Comparison of ENCODE assay signal across 15 cellular contexts in the genomic region with DNA sequence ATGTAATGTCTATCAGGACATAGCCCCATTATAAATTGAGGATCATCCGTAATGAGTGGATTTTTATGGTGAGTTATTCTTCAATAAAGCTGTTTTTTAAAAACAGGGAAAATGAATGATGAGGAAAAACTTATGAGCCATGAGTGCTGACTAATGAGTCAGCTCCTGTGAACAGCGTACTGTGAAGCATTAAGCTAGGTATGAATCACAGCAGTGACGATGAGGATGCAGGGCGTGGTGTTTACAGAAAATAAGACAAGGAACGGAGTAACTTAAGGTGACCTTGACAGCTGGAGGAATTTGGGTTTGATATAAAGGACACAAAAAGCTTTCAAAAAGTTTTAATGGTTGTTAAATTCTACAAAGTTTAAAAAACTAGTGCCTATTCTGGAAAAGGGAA.
DNase-seq lines count a peak whose midpoint lies in the region; ATAC-seq, FAIRE-seq and TF ChIP-seq lines count a peak whose summit lies in the region.
"Had no signal": no experiment of that assay in that cellular context is flagged by ENCODE, and none has a peak within 500 bp of the region (broad histone marks: within the 10 kb centered on the region; RNA-seq: fewer than 3 reads in every experiment).

No MANE protein-coding gene starts in this region.

- no peak for TF ChIP-seq EP300 in K562 (IDR thresholded peaks at IDR 0.05; ENCODE audit: low read length)

- H3K4me3 ChIP-seq in AG04450 (ENCODE audit: low read depth, low read length) = no peak overlapping the region
- H3K4me3 ChIP-seq in K562 = no peak overlapping the region
- H3K4me3 ChIP-seq in keratinocyte (ENCODE audit: control insufficient read depth in 2 of 3, extremely low read depth in 1 of 3, insufficient read depth in 2 of 3, low read depth in 1 of 3, low read length in 3 of 3) = no peak overlapping the region

- H3K27ac ChIP-seq in AG04450 (ENCODE audit: low read depth, low read length) (no peak overlapping the region), K562 (ENCODE audit: extremely low read depth, low read depth, low read length) (no peak overlapping the region), keratinocyte (ENCODE audit: control insufficient read depth, insufficient read depth, low read length) (peak overlapping the region; percentile 71)
- H3K27ac ChIP-seq: C4-2B had no signal

- no peaks in the 10 kb centered on the region for H3K9me1 ChIP-seq in K562 (ENCODE audit: control insufficient read depth, insufficient read depth, low read length)
- H3K9me1 ChIP-seq in keratinocyte (ENCODE audit: control insufficient read depth, extremely low read depth, insufficient read depth, low read length) = no peaks in the 10 kb centered on the region

- H2AFZ ChIP-seq in K562 (ENCODE audit: low read depth, low read length) (no peak overlapping the region), keratinocyte (ENCODE audit: control insufficient read depth, low read length) (no peak overlapping the region)

- H3K9ac ChIP-seq in K562 (ENCODE audit: insufficient read depth in 1 of 2, low read depth in 2 of 2, low read length in 2 of 2) (no peak overlapping the region), keratinocyte (ENCODE audit: control insufficient read depth, extremely low read depth, insufficient read depth, low read length) (no peak overlapping the region)

- in situ Hi-C loops in K562 (cut with MboI) = no loop called here

- ATAC-seq in K562 = no peak
- ATAC-seq in HG02610 (IDR thresholded peaks at IDR 0.05; ENCODE audit: unreplicated experiment) = no peak
- ATAC-seq in HG02852 (IDR thresholded peaks at IDR 0.05; ENCODE audit: unreplicated experiment) = no peak
- ATAC-seq: activated CD8-positive, alpha-beta memory T cell treated with anti-CD3 and anti-CD28 coated beads, Interleukin-2, amount 10 ng/mL, durations not matched to agents 7 days and 5 days; sciatic nerve had no signal

- no TSS peak for BruUV-seq in K562 (replicated peaks; lab: Mats Ljungman, UMichigan)

- no peaks in the 10 kb centered on the region for H3K9me3 Mint-ChIP-seq in activated naive CD4-positive, alpha-beta T cell treated with anti-CD3 and anti-CD28 coated beads for 36 hours
- H3K9me3 Mint-ChIP-seq: T-helper 1 cell treated with Interleukin-12 subunit alpha and Interleukin-12 subunit beta and Interleukin-4 antibody, amounts not matched to agents 30 μg/mL and 1 μg/mL, for 36 hours had no signal

- POLR2A ChIA-PET in AG04450 (lab: Yijun Ruan, JAX) (no interaction called here), K562 (lab: Yijun Ruan, JAX) (interaction anchor here (2.1 kb wide), 1 partner anchor 12 kb away, joined by 4 read pairs; no protein-coding TSS in a partner anchor)

- H4K20me1 ChIP-seq in K562 (replicated peaks; ENCODE audit: control insufficient read depth, insufficient read depth, low read length) (no peaks in the 10 kb centered on the region; the same call in 1 of the 2 replicates), keratinocyte (ENCODE audit: control insufficient read depth, extremely low read depth, insufficient read depth, low read length) (no peaks in the 10 kb centered on the region)

- H3K36me3 Mint-ChIP-seq in activated naive CD4-positive, alpha-beta T cell treated with anti-CD3 and anti-CD28 coated beads for 36 hours (ENCODE audit: low read depth) = no peaks in the 10 kb centered on the region
- H3K36me3 Mint-ChIP-seq: activated CD8-positive, alpha-beta memory T cell treated with anti-CD3 and anti-CD28 coated beads, Interleukin-2, amount 10 ng/mL, durations not matched to agents 7 days and 5 days had no signal

- TF ChIP-seq RAD21 in K562 (CRISPR knock-in tag; conservative IDR thresholded peaks at IDR 0.05 in 1 of 2, IDR thresholded peaks at IDR 0.05 in 1 of 2) = no peak

- 1% methylated on average over 5 of the region's 5 CpGs for WGBS in K562 (ENCODE audit: insufficient coverage, low coverage, missing lambda C conversion rate)

- peaks cover 2% of the 10 kb centered on the region for H3K27me3 Mint-ChIP-seq in activated naive CD4-positive, alpha-beta T cell treated with anti-CD3 and anti-CD28 coated beads for 36 hours (ENCODE audit: low read depth)

- dilution Hi-C loops in keratinocyte (cut with MboI; ENCODE audit: extremely low pct_ligation_motif_present, low sequenced_read_pairs) = no loop called here

- no peak overlapping the region for H3K4me3 Mint-ChIP-seq in activated naive CD4-positive, alpha-beta T cell treated with anti-CD3 and anti-CD28 coated beads for 36 hours
- H3K4me3 Mint-ChIP-seq: activated CD8-positive, alpha-beta memory T cell treated with anti-CD3 and anti-CD28 coated beads, Interleukin-2, amount 10 ng/mL, durations not matched to agents 7 days and 5 days; T-helper 1 cell treated with Interleukin-12 subunit alpha and Interleukin-12 subunit beta and Interleukin-4 antibody, amounts not matched to agents 30 μg/mL and 1 μg/mL, for 36 hours had no signal

- H3K4me1 ChIP-seq in K562 (replicated peaks in 1 of 2; ENCODE audit: control insufficient read depth in 2 of 2, insufficient read depth in 2 of 2, low read length in 2 of 2) = no peaks in the 10 kb centered on the region; a peak in 1 of 5 replicates
- peaks cover 36% of the 10 kb centered on the region for H3K4me1 ChIP-seq in keratinocyte (ENCODE audit: control insufficient read depth, extremely low read depth, insufficient read depth, low read length)

- DNase-seq in AG04450 (ENCODE audit: low read depth, low spot score) (peak; percentile 42), HT1080 (ENCODE audit: low read depth) (peak; percentile 90), K562 (ENCODE audit: extremely low read depth in 1 of 4, low spot score in 3 of 4) (no peak), keratinocyte (ENCODE audit: low read depth, low spot score) (peak; percentile 68), putamen (ENCODE audit: low spot score) (no peak)
- DNase-seq in activated naive CD4-positive, alpha-beta T cell treated with anti-CD3 and anti-CD28 coated beads for 36 hours = no peak
- DNase-seq: activated CD8-positive, alpha-beta memory T cell treated with anti-CD3 and anti-CD28 coated beads, Interleukin-2, amount 10 ng/mL, durations not matched to agents 7 days and 5 days; anterior cingulate cortex; midbrain; NCI-H510A treated with DMSO at 0.1 percent for 48 hours had no signal

- CTCF ChIA-PET in AG04450 (lab: Charles Lee) = interaction anchor here (0.8 to 1.3 kb wide), 2 partner anchors 38 to 89 kb away, joined by 3 to 4 read pairs; no protein-coding TSS in a partner anchor
- CTCF ChIA-PET in K562 (lab: Yijun Ruan, JAX; ENCODE audit: low intra/inter-chr PET ratio) = no interaction called here
- CTCF ChIA-PET in activated naive CD4-positive, alpha-beta T cell treated with anti-CD3 and anti-CD28 coated beads for 36 hours (lab: Charles Lee) = no interaction called here

- TF ChIP-seq CTCF in AG04450 (IDR thresholded peaks at IDR 0.05; ENCODE audit: low read depth, low read length) (no peak), K562 (IDR thresholded peaks at IDR 0.05 in 2 of 3, conservative IDR thresholded peaks at IDR 0.05 in 1 of 3; ENCODE audit: insufficient read depth in 2 of 3, low read depth in 1 of 3, low read length in 3 of 3) (no peak), keratinocyte (optimal IDR thresholded peaks at IDR 0.05 in 1 of 3, IDR thresholded peaks at IDR 0.05 in 1 of 3, conservative IDR thresholded peaks at IDR 0.05 in 1 of 3; ENCODE audit: extremely low read depth in 1 of 3, insufficient read depth in 2 of 3, low read length in 3 of 3) (no peak)

- no peak for TF ChIP-seq POLR2A in K562 (conservative IDR thresholded peaks at IDR 0.05)

- H3K27ac Mint-ChIP-seq in activated naive CD4-positive, alpha-beta T cell treated with anti-CD3 and anti-CD28 coated beads for 36 hours = no peak overlapping the region
- H3K27ac Mint-ChIP-seq: activated CD8-positive, alpha-beta memory T cell treated with anti-CD3 and anti-CD28 coated beads, Interleukin-2, amount 10 ng/mL, durations not matched to agents 7 days and 5 days; T-helper 1 cell treated with Interleukin-12 subunit alpha and Interleukin-12 subunit beta and Interleukin-4 antibody, amounts not matched to agents 30 μg/mL and 1 μg/mL, for 36 hours had no signal

- H3K79me2 ChIP-seq in K562 (ENCODE audit: control insufficient read depth, insufficient read depth, low read length) (no peaks in the 10 kb centered on the region), keratinocyte (ENCODE audit: control insufficient read depth, insufficient read depth, low read length) (no peaks in the 10 kb centered on the region)

- H3K9me3 ChIP-seq in AG04450 (ENCODE audit: control insufficient read depth, insufficient read depth, low read length) = no peaks in the 10 kb centered on the region
- H3K9me3 ChIP-seq in K562 (replicated peaks; ENCODE audit: control insufficient read depth, insufficient read depth, low read depth, low read length) = no peaks in the 10 kb centered on the region
- H3K9me3 ChIP-seq in keratinocyte (ENCODE audit: control insufficient read depth, low read depth, low read length) = no peaks in the 10 kb centered on the region

- FAIRE-seq in K562 (lab: Jason Lieb, UNC) (no peak), keratinocyte (lab: Jason Lieb, UNC) (peak; percentile 74)

- H3K4me1 Mint-ChIP-seq in activated naive CD4-positive, alpha-beta T cell treated with anti-CD3 and anti-CD28 coated beads for 36 hours (ENCODE audit: low read depth) = no peaks in the 10 kb centered on the region
- H3K4me1 Mint-ChIP-seq: activated CD8-positive, alpha-beta memory T cell treated with anti-CD3 and anti-CD28 coated beads, Interleukin-2, amount 10 ng/mL, durations not matched to agents 7 days and 5 days had no signal

- no peaks in the 10 kb centered on the region for H3K36me3 ChIP-seq in K562 (ENCODE audit: control insufficient read depth, insufficient read depth, low read length)
- no peaks in the 10 kb centered on the region for H3K36me3 ChIP-seq in keratinocyte (ENCODE audit: control insufficient read depth in 2 of 2, extremely low read depth in 1 of 2, insufficient read depth in 2 of 2, low read length in 2 of 2)

- H3K4me2 ChIP-seq in K562 (ENCODE audit: insufficient read depth, low read length) = no peak overlapping the region
- H3K4me2 ChIP-seq in keratinocyte (ENCODE audit: control insufficient read depth, extremely low read depth, insufficient read depth, low read depth, low read length) = peak overlapping the region; percentile 49

- intact Hi-C loops in K562 (cut with micrococcal nuclease) = no loop called here
- intact Hi-C loops in activated naive CD4-positive, alpha-beta T cell treated with anti-CD3 and anti-CD28 coated beads for 36 hours (cut with micrococcal nuclease) = no loop called here

- H3K27me3 ChIP-seq in AG04450 (ENCODE audit: control insufficient read depth, insufficient read depth, low read length) = no peaks in the 10 kb centered on the region
- peaks cover 8 to 20% of the 10 kb centered on the region in 2 experiments for H3K27me3 ChIP-seq in K562 (ENCODE audit: control insufficient read depth in 2 of 2, insufficient read depth in 2 of 2, low read length in 2 of 2)
- no peaks in the 10 kb centered on the region for H3K27me3 ChIP-seq in keratinocyte (ENCODE audit: control insufficient read depth, extremely low read depth, insufficient read depth, low read length)

Comparison
In these comparisons a context has a peak if more than half of its experiments do, and no peak if none do; other contexts are left out.
1. DNase-seq: peak in AG04450 (single experiment), HT1080 (single experiment) and keratinocyte (single experiment); none in K562 (0 of 4), putamen (single experiment) and activated naive CD4-positive, alpha-beta T cell treated with anti-CD3 and anti-CD28 coated beads for 36 hours (single experiment).